Comparison of ENCODE assay signal across 22 cellular contexts in genomic region chr5:177524941-177525655, GRCh38. TPM values are rescaled to one million over a fixed set of nuclear protein-coding genes. Genes with fewer than 3 reads are reported as not detected.
DNase-seq lines count a peak whose midpoint lies in the region; ATAC-seq and TF ChIP-seq lines count a peak whose summit lies in the region.
"Had no signal": no experiment of that assay in that cellular context is flagged by ENCODE, and none has a peak within 500 bp of the region (broad histone marks: within the 10 kb centered on the region; RNA-seq: fewer than 3 reads in every experiment).

No MANE protein-coding gene starts in this region.

- H3K4me3 Mint-ChIP-seq in chondrocyte (ENCODE audit: unreplicated experiment) = no peak overlapping the region
- no peak overlapping the region for H3K4me3 Mint-ChIP-seq in memory B cell

- H3K27ac Mint-ChIP-seq in chondrocyte (ENCODE audit: unreplicated experiment) (no peak overlapping the region), memory B cell (peak overlapping the region; percentile 6)

- no peaks in the 10 kb centered on the region for H3K27me3 Mint-ChIP-seq in chondrocyte (ENCODE audit: low read depth)
- no peaks in the 10 kb centered on the region for H3K27me3 Mint-ChIP-seq in memory B cell

- H3K9me3 Mint-ChIP-seq in chondrocyte (ENCODE audit: low read depth) = no peaks in the 10 kb centered on the region
- no peaks in the 10 kb centered on the region for H3K9me3 Mint-ChIP-seq in memory B cell

- peaks cover 3% of the 10 kb centered on the region for H3K4me1 Mint-ChIP-seq in chondrocyte (ENCODE audit: low read depth)
- H3K4me1 Mint-ChIP-seq in memory B cell = peaks cover 11% of the 10 kb centered on the region

- peaks cover 0 to 5% of the 10 kb centered on the region in 2 donors for H3K4me1 ChIP-seq in right atrium auricular region
- peaks cover 0 to 21% (median 2%) of the 10 kb centered on the region in 6 donors for H3K4me1 ChIP-seq in spleen
- H3K4me1 ChIP-seq: transverse colon had no signal

- H3K36me3 ChIP-seq in right atrium auricular region (peaks cover 85% of the 10 kb centered on the region), spleen (peaks cover 0 to 99% (median 94%) of the 10 kb centered on the region in 6 donors)

- ATAC-seq in Right ventricle myocardium superior (ENCODE audit: poor library complexity) = peak; percentile 76
- ATAC-seq in memory B cell (ENCODE audit: low read depth) = no peak
- ATAC-seq in GM21737 (IDR thresholded peaks at IDR 0.05; ENCODE audit: unreplicated experiment) = no peak
- ATAC-seq: activated CD4-positive, CD25-positive, alpha-beta regulatory T cell treated with anti-CD3 and anti-CD28 coated beads, Interleukin-2, amount 50 U/mL, for 24 hours had no signal

- H3K9me3 ChIP-seq in right atrium auricular region (no peaks in the 10 kb centered on the region), spleen (no peaks in the 10 kb centered on the region)
- H3K9me3 ChIP-seq: BE2C, transverse colon had no signal

- H3K4me3 ChIP-seq in right atrium auricular region (no peak overlapping the region), spleen (no peak overlapping the region)
- H3K4me3 ChIP-seq: dorsolateral prefrontal cortex, smooth muscle cell, transverse colon had no signal

- intact Hi-C loops in Right ventricle myocardium superior (cut with DNase I) = no loop called here
- intact Hi-C loops in spleen (cut with DNase I; ENCODE audit: low total_unique reads) = no loop called here

- 80 to 94% (median 89%) methylated on average over 10 of the region's 10 CpGs for WGBS in spleen, 5 donors

- TF ChIP-seq CTCF in right atrium auricular region (IDR thresholded peaks at IDR 0.05) (no peak), chondrocyte (IDR thresholded peaks at IDR 0.05) (no peak), spleen (IDR thresholded peaks at IDR 0.05 in 8 of 11, conservative IDR thresholded peaks at IDR 0.05 in 3 of 11) (no peak)

- peaks cover 21% of the 10 kb centered on the region for H3K36me3 Mint-ChIP-seq in chondrocyte (ENCODE audit: low read depth)
- H3K36me3 Mint-ChIP-seq in memory B cell = peaks cover 12% of the 10 kb centered on the region

- TF ChIP-seq POLR2A in spleen (IDR thresholded peaks at IDR 0.05) = no peak

- peak; percentile 64 for DNase-seq in Right ventricle myocardium superior
- no peak for DNase-seq in right atrium auricular region (ENCODE audit: low spot score)
- peak; percentile 34 for DNase-seq in chondrocyte (ENCODE audit: low spot score)
- no peak for DNase-seq in memory B cell (ENCODE audit: low spot score in 2 of 2)
- DNase-seq in spleen = peak; percentile 39
- DNase-seq in hippocampal formation (lab: John Stamatoyannopoulos, UW) = no peak
- no peak for DNase-seq in foreskin melanocyte
- DNase-seq: activated CD4-positive, alpha-beta T cell treated with anti-CD3 and anti-CD28 coated beads, Interleukin-2, amount 50 U/mL, for 48 hours; activated gamma-delta T cell; BE2C; cerebellar nuclear complex; IMR-90; mammary epithelial cell; NCI-H1092; NCI-H187; NCI-H2171 treated with DMSO at 0.1 percent for 48 hours; NCI-H526 treated with DMSO at 0.1 percent for 48 hours; transverse colon had no signal

- H3K27ac ChIP-seq in right atrium auricular region (no peak overlapping the region), spleen (no peak overlapping the region)
- H3K27ac ChIP-seq: transverse colon had no signal

- no peaks in the 10 kb centered on the region for H3K27me3 ChIP-seq in right atrium auricular region
- H3K27me3 ChIP-seq in spleen (replicated peaks in 1 of 7) = no peaks in the 10 kb centered on the region
- H3K27me3 ChIP-seq: BE2C, dorsolateral prefrontal cortex, transverse colon had no signal

RNA-seq across cellular contexts. Expression of gene DDX41, which starts 8.3 kb away (rescaled TPM):
- 22.6 TPM for total RNA-seq in Right ventricle myocardium superior
- total RNA-seq in right atrium auricular region = 10 to 100 TPM; 40.9 to 45.5 TPM
- total RNA-seq in chondrocyte = 77.2 to 79.0 TPM (median 78.6 TPM) in 3 replicates
- 100 to 1,000 TPM in 2 of 7 donors, 10 to 100 TPM in 5; 68.9 to 126 (median 91.8) TPM for total RNA-seq in spleen
- polyA plus RNA-seq in spleen = 10 to 100 TPM; 68.9 to 99.4 (median 92.9) TPM

RNA-seq across cellular contexts. Expression of gene DOK3, which starts 15.5 kb away (rescaled TPM):
- 4.2 TPM for total RNA-seq in Right ventricle myocardium superior
- 1 to 10 TPM; 1.6 to 2.6 TPM for total RNA-seq in right atrium auricular region
- total RNA-seq in chondrocyte = 4.7 to 7.7 TPM (median 7.5 TPM) in 3 replicates
- total RNA-seq in spleen = 100 to 1,000 TPM; 111 to 231 (median 149) TPM
- 100 to 1,000 TPM in 1 of 3 donors, 10 to 100 TPM in 2; 69.9 to 144 (median 98.4) TPM for polyA plus RNA-seq in spleen

RNA-seq across cellular contexts. Expression of gene PDLIM7, which starts 27.7 kb away (rescaled TPM):
- 37.0 TPM for total RNA-seq in Right ventricle myocardium superior
- 10 to 100 TPM; 45.8 to 56.0 TPM for total RNA-seq in right atrium auricular region
- 563 to 633 TPM (median 613 TPM) in 3 replicates for total RNA-seq in chondrocyte
- 100 to 1,000 TPM in 3 of 7 donors, 10 to 100 TPM in 4; 44.8 to 220 (median 86.4) TPM for total RNA-seq in spleen
- polyA plus RNA-seq in spleen = 100 to 1,000 TPM in 1 of 3 donors, 10 to 100 TPM in 2; 42.5 to 125 (median 59.2) TPM

RNA-seq across cellular contexts. Expression of gene FAM193B, which starts 29.3 kb away (rescaled TPM):
- total RNA-seq in Right ventricle myocardium superior = 23.2 TPM
- 10 to 100 TPM in 1 of 2 donors, 1 to 10 TPM in 1; 9.8 to 20.7 TPM for total RNA-seq in right atrium auricular region
- 75.2 to 85.9 TPM (median 79.1 TPM) in 3 replicates for total RNA-seq in chondrocyte
- total RNA-seq in spleen = 100 to 1,000 TPM in 5 of 7 donors, 10 to 100 TPM in 2; 86.9 to 155 (median 116) TPM
- polyA plus RNA-seq in spleen = 100 to 1,000 TPM; 145 to 364 (median 348) TPM

RNA-seq across cellular contexts. Expression of gene DBN1, which starts 51.7 kb away (rescaled TPM):
- total RNA-seq in Right ventricle myocardium superior (24.2 TPM), right atrium auricular region (10 to 100 TPM; 25.0 to 47.2 TPM), chondrocyte (207 to 277 TPM (median 274 TPM) in 3 replicates), spleen (10 to 100 TPM; 13.0 to 26.5 (median 17.6) TPM)
- polyA plus RNA-seq in spleen = 10 to 100 TPM in 1 of 3 donors, 1 to 10 TPM in 2; 6.8 to 16.3 (median 7.6) TPM

Comparison
In these comparisons a context has a peak if more than half of its experiments do, and no peak if none do; other contexts are left out.
1. DNase-seq: peak in Right ventricle myocardium superior (single experiment), chondrocyte (single experiment) and spleen (single experiment); none in right atrium auricular region (single experiment), memory B cell (0 of 2), hippocampal formation (0 of 2) and foreskin melanocyte (single experiment).
2. RNA of gene DOK3, which starts 15.5 kb away (total RNA-seq): 111 to 231 TPM in spleen; 4.7 to 7.7 TPM in chondrocyte, 4.2 TPM in Right ventricle myocardium superior (single experiment) and 1.6 to 2.6 TPM in right atrium auricular region; every median in the first group is over 10 times any median in the second.